ENCODE assay signal across 8 cellular contexts in the genomic region with DNA sequence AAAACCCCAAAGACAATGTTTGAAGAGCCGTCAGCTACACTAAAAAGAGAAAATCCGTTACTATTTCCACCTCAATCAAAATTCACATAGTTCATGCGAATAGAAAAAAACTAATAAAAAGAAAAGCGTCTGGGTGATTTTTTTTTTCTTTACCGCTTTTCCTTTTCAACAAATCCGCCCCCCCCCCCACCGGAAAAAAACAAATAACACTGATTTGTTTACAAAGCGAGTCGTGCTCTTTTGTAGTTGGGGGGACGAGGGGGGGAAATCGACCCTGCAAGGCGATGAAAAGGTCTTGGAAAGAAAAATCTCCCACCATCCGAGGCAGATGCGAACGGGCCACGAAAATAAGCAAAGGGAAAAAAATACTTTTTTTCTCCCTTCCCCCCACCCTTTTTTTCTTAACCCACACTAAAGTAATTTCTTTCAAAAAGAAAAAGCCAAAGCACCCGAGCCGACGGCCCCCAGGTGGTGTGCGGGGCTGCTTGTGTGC. TPM values are rescaled to one million over a fixed set of nuclear protein-coding genes. Genes with fewer than 3 reads are reported as not detected.
DNase-seq lines count a peak whose midpoint lies in the region; ATAC-seq and TF ChIP-seq lines count a peak whose summit lies in the region.

No MANE protein-coding gene starts in this region.

- POLR2A ChIA-PET in OCI-LY7 (lab: Charles Lee) = interaction anchor here (0.6 to 1.9 kb wide), 5 partner anchors 10 to 1855 kb away, joined by 3 to 7 read pairs (median 5); no protein-coding TSS in a partner anchor

- peak overlapping the region; percentile 36 to 64; a peak in 3 of 4 replicates for H3K4me3 ChIP-seq in DND-41 (ENCODE audit: low read depth in 1 of 2, low read length in 2 of 2)
- H3K4me3 ChIP-seq in OCI-LY7 (ENCODE audit: low read depth, low read length, poor library complexity, severe bottlenecking) = peak overlapping the region; percentile 71
- peak overlapping the region; percentile 87 for H3K4me3 ChIP-seq in osteoblast (ENCODE audit: insufficient read depth, low read length)

- H3K9me3 Mint-ChIP-seq in endothelial cell (ENCODE audit: unreplicated experiment) = no peaks in the 10 kb centered on the region

- TF ChIP-seq CTCF in DND-41 (IDR thresholded peaks at IDR 0.05; ENCODE audit: borderline replicate concordance, extremely low read depth, low read length, poor library complexity, severe bottlenecking) (no peak), OCI-LY7 (conservative IDR thresholded peaks at IDR 0.05; ENCODE audit: low read length) (peak; percentile 26; the same call in 1 of the 2 replicates), endothelial cell (IDR thresholded peaks at IDR 0.05; ENCODE audit: unreplicated experiment) (no peak), osteoblast (IDR thresholded peaks at IDR 0.05; ENCODE audit: extremely low read depth, low read depth, low read length) (no peak)

- peaks cover 18% of the 10 kb centered on the region for H3K4me1 ChIP-seq in DND-41 (ENCODE audit: insufficient read depth, low read length)
- H3K4me1 ChIP-seq in OCI-LY7 (ENCODE audit: insufficient read depth, low read length, poor library complexity, severe bottlenecking) = peaks cover 19% of the 10 kb centered on the region
- peaks cover 4% of the 10 kb centered on the region for H3K4me1 ChIP-seq in osteoblast (ENCODE audit: insufficient read depth, low read length)

- CTCF ChIA-PET in OCI-LY7 (lab: Charles Lee; ENCODE audit: unreplicated experiment) = no interaction called here

- H3K9me3 ChIP-seq in DND-41 (ENCODE audit: insufficient read depth, low read length, severe bottlenecking) = no peaks in the 10 kb centered on the region
- H3K9me3 ChIP-seq in OCI-LY7 (ENCODE audit: low read length) = no peaks in the 10 kb centered on the region
- H3K9me3 ChIP-seq in osteoblast (ENCODE audit: low read depth, low read length) = no peaks in the 10 kb centered on the region

- H4K20me1 ChIP-seq in DND-41 (ENCODE audit: insufficient read depth, low read length) (no peaks in the 10 kb centered on the region), OCI-LY7 (ENCODE audit: insufficient read depth, low read length) (no peaks in the 10 kb centered on the region), osteoblast (ENCODE audit: insufficient read depth, low read length) (no peaks in the 10 kb centered on the region)

- no peak for ATAC-seq in DND-41 (ENCODE audit: insufficient read depth, low read depth)
- ATAC-seq in GM19452 (IDR thresholded peaks at IDR 0.05; ENCODE audit: unreplicated experiment) = no peak
- ATAC-seq in HG03469 (IDR thresholded peaks at IDR 0.05; ENCODE audit: unreplicated experiment) = no peak

- H2AFZ ChIP-seq in DND-41 (ENCODE audit: low read depth, low read length) (peak overlapping the region; percentile 62), OCI-LY7 (ENCODE audit: low read length) (peak overlapping the region; percentile 74), osteoblast (ENCODE audit: low read length) (peak overlapping the region; percentile 77)

- H3K79me2 ChIP-seq in DND-41 (ENCODE audit: insufficient read depth, low read length) (no peaks in the 10 kb centered on the region), OCI-LY7 (ENCODE audit: insufficient read depth, low read depth, low read length) (no peaks in the 10 kb centered on the region), osteoblast (ENCODE audit: insufficient read depth, low read length) (no peaks in the 10 kb centered on the region)

- H3K27ac ChIP-seq in DND-41 (ENCODE audit: low read length) = no peak overlapping the region
- no peak overlapping the region for H3K27ac ChIP-seq in OCI-LY7 (ENCODE audit: low read depth, low read length, poor library complexity, severe bottlenecking)
- H3K27ac ChIP-seq in osteoblast (ENCODE audit: low read depth, low read length) = peak overlapping the region; percentile 37

- H3K9ac ChIP-seq in DND-41 (ENCODE audit: low read depth, low read length) = peak overlapping the region; percentile 55

- peaks cover 10% of the 10 kb centered on the region for H3K27me3 Mint-ChIP-seq in endothelial cell (ENCODE audit: unreplicated experiment)

- no TSS peak for BruUV-seq in OCI-LY7 (replicated peaks; lab: Mats Ljungman, UMichigan)

- intact Hi-C loops in OCI-LY7 (cut with micrococcal nuclease; ENCODE audit: unreplicated experiment) = loop anchor here (5.0 kb wide), 2 partner anchors 229 to 474 kb away; no protein-coding TSS in a partner anchor

- DNase-seq in DND-41 (no peak), OCI-LY7 (ENCODE audit: low spot score) (no peak), endothelial cell (ENCODE audit: low spot score) (no peak), osteoblast (ENCODE audit: insufficient read length, low spot score, missing footprints) (no peak), glomerular visceral epithelial cell (ENCODE audit: extremely low spot score) (no peak), NCI-H1048 (lab: John Stamatoyannopoulos, UW) (no peak)

- peak overlapping the region; percentile 82 for H3K4me2 ChIP-seq in DND-41 (ENCODE audit: insufficient read depth, low read length)
- peak overlapping the region; percentile 91 for H3K4me2 ChIP-seq in OCI-LY7 (ENCODE audit: low read length)
- peak overlapping the region; percentile 94 for H3K4me2 ChIP-seq in osteoblast (ENCODE audit: insufficient read depth, low read length)

- H3K27me3 ChIP-seq in DND-41 (ENCODE audit: insufficient read depth, low read length, poor library complexity) (peaks cover 52% of the 10 kb centered on the region), osteoblast (ENCODE audit: insufficient read depth, low read length) (peaks cover 43% of the 10 kb centered on the region)

- H3K4me3 Mint-ChIP-seq in endothelial cell (ENCODE audit: unreplicated experiment) = peak overlapping the region; percentile 98

- no peaks in the 10 kb centered on the region for H3K9me2 ChIP-seq in OCI-LY7 (ENCODE audit: insufficient read depth, low read length)

- peaks cover 15% of the 10 kb centered on the region for H3K36me3 Mint-ChIP-seq in endothelial cell (ENCODE audit: low read depth, unreplicated experiment)

- H3K4me1 Mint-ChIP-seq in endothelial cell (ENCODE audit: unreplicated experiment) = peaks cover 29% of the 10 kb centered on the region

- H3K36me3 ChIP-seq in DND-41 (ENCODE audit: insufficient read depth, low read length) (no peaks in the 10 kb centered on the region), OCI-LY7 (ENCODE audit: insufficient read depth, low read length) (no peaks in the 10 kb centered on the region), osteoblast (ENCODE audit: insufficient read depth, low read length) (no peaks in the 10 kb centered on the region)

- peak overlapping the region; percentile 97 for H3K27ac Mint-ChIP-seq in endothelial cell (ENCODE audit: unreplicated experiment)

RNA-seq across cellular contexts. Expression of a gene that starts 0.6 kb away (rescaled TPM):
- total RNA-seq in OCI-LY7 (2014; rRNA removed; shearing (Covaris generic)) = 0.18 and 0.85 TPM in 2 replicates
- total RNA-seq in OCI-LY7 (2022) = 2.8 and 4.0 TPM in 2 replicates
- total RNA-seq in endothelial cell (ENCODE audit: unreplicated experiment) = 238 TPM
- total RNA-seq in osteoblast = 27.5 and 33.6 TPM in 2 replicates
